Comparison of ENCODE assay signal across 15 cellular contexts in genomic region chr5:144697847-144698262, GRCh38.
A peak's percentile ranks its signal among the peaks of the same experiment; 100 is the strongest.
DNase-seq lines count a peak whose midpoint lies in the region; ATAC-seq and TF ChIP-seq lines count a peak whose summit lies in the region.
"Had no signal": no experiment of that assay in that cellular context is flagged by ENCODE, and none has a peak within 500 bp of the region (broad histone marks: within the 10 kb centered on the region; RNA-seq: fewer than 3 reads in every experiment).

No MANE protein-coding gene starts in this region.

- H3K27ac Mint-ChIP-seq in MCF 10A (ENCODE audit: low read depth, unreplicated experiment) (peak overlapping the region; percentile 73), WTC11 (no peak overlapping the region)
- H3K27ac Mint-ChIP-seq: activated CD4-positive, alpha-beta T cell treated with anti-CD3 and anti-CD28 coated beads, Interleukin-2, amount 10 ng/mL, durations not matched to agents 7 days and 5 days; B cell had no signal

- no peaks in the 10 kb centered on the region for H3K4me1 ChIP-seq in breast epithelium
- no peaks in the 10 kb centered on the region for H3K4me1 ChIP-seq in uterus
- H3K4me1 ChIP-seq: SJCRH30 had no signal

- H3K4me1 Mint-ChIP-seq in MCF 10A (ENCODE audit: insufficient read depth, unreplicated experiment) (peaks cover 19% of the 10 kb centered on the region), WTC11 (peaks cover 19% of the 10 kb centered on the region)
- H3K4me1 Mint-ChIP-seq: activated CD4-positive, alpha-beta T cell treated with anti-CD3 and anti-CD28 coated beads, Interleukin-2, amount 10 ng/mL, durations not matched to agents 7 days and 5 days; B cell had no signal

- H3K27me3 Mint-ChIP-seq in MCF 10A (ENCODE audit: insufficient read depth, unreplicated experiment), result no peaks in the 10 kb centered on the region
- peaks cover 8% of the 10 kb centered on the region for H3K27me3 Mint-ChIP-seq in WTC11 (ENCODE audit: low read depth)
- H3K27me3 Mint-ChIP-seq: activated CD4-positive, alpha-beta T cell treated with anti-CD3 and anti-CD28 coated beads, Interleukin-2, amount 10 ng/mL, durations not matched to agents 7 days and 5 days had no signal

- TF ChIP-seq CTCF in MCF 10A (IDR thresholded peaks at IDR 0.05; ENCODE audit: unreplicated experiment), result peak; percentile 18
- TF ChIP-seq CTCF in breast epithelium (IDR thresholded peaks at IDR 0.05), result no peak
- TF ChIP-seq CTCF in WTC11 (IDR thresholded peaks at IDR 0.05), result no peak
- TF ChIP-seq CTCF in uterus (IDR thresholded peaks at IDR 0.05), result no peak

- TF ChIP-seq POLR2A in breast epithelium (IDR thresholded peaks at IDR 0.05) (no peak), uterus (IDR thresholded peaks at IDR 0.05) (no peak)

- no TSS peak for BruUV-seq in MCF 10A (replicated peaks; lab: Mats Ljungman, UMichigan)

- H3K9me3 ChIP-seq in breast epithelium, result no peaks in the 10 kb centered on the region
- H3K9me3 ChIP-seq in uterus, result no peaks in the 10 kb centered on the region
- H3K9me3 ChIP-seq: SJCRH30 had no signal

- H3K27ac ChIP-seq in breast epithelium, result no peak overlapping the region
- H3K27ac ChIP-seq in uterus, result no peak overlapping the region
- H3K27ac ChIP-seq: SJCRH30 had no signal

- H3K9me3 Mint-ChIP-seq in MCF 10A (ENCODE audit: unreplicated experiment), result no peaks in the 10 kb centered on the region
- H3K9me3 Mint-ChIP-seq in WTC11, result 0 out of 2 replicates have a peak, but pooled peaks cover 6% of the 10 kb centered on the region
- H3K9me3 Mint-ChIP-seq: activated CD4-positive, alpha-beta T cell treated with anti-CD3 and anti-CD28 coated beads, Interleukin-2, amount 10 ng/mL, durations not matched to agents 7 days and 5 days had no signal

- POLR2A ChIA-PET in MCF 10A (lab: Yijun Ruan, JAX) (interaction anchor here (0.8 to 0.9 kb wide), 2 partner anchors 8 to 115 kb away, joined by 3 read pairs; no protein-coding TSS in a partner anchor), WTC11 (lab: Charles Lee) (no interaction called here)

- CTCF ChIA-PET in MCF 10A (lab: Yijun Ruan, JAX) (interaction anchor here (0.6 to 3.0 kb wide), 8 partner anchors 20 to 649 kb away, joined by 3 to 10 read pairs (median 4); no protein-coding TSS in a partner anchor), WTC11 (lab: Charles Lee) (interaction anchor here (0.6 to 2.0 kb wide), 4 partner anchors 68 to 540 kb away, joined by 3 to 6 read pairs (median 4); no protein-coding TSS in a partner anchor)

- H3K4me3 Mint-ChIP-seq in MCF 10A (ENCODE audit: unreplicated experiment) (no peak overlapping the region), WTC11 (no peak overlapping the region)
- H3K4me3 Mint-ChIP-seq: activated CD4-positive, alpha-beta T cell treated with anti-CD3 and anti-CD28 coated beads, Interleukin-2, amount 10 ng/mL, durations not matched to agents 7 days and 5 days; B cell had no signal

- intact Hi-C loops in MCF 10A (cut with micrococcal nuclease) (loop anchor here (1.0 to 2.0 kb wide), 3 partner anchors 114 to 493 kb away; no protein-coding TSS in a partner anchor), breast epithelium (cut with DNase I; ENCODE audit: low total_unique reads) (no loop called here), uterus (cut with DNase I; ENCODE audit: low total_unique reads) (no loop called here)

- H3K27me3 ChIP-seq in breast epithelium (no peaks in the 10 kb centered on the region), uterus (no peaks in the 10 kb centered on the region)
- H3K27me3 ChIP-seq: SJCRH30 had no signal

- H3K36me3 ChIP-seq in breast epithelium (no peaks in the 10 kb centered on the region), uterus (no peaks in the 10 kb centered on the region)
- H3K36me3 ChIP-seq: SJCRH30 had no signal

- ATAC-seq in WTC11, result peak; percentile 75; the same call in 1 of the 2 replicates
- ATAC-seq in HG02642 (IDR thresholded peaks at IDR 0.05; ENCODE audit: poor library complexity, unreplicated experiment), result no peak
- no peak for ATAC-seq in GM19351 (IDR thresholded peaks at IDR 0.05; ENCODE audit: unreplicated experiment)

- no peaks in the 10 kb centered on the region for H3K36me3 Mint-ChIP-seq in MCF 10A (ENCODE audit: insufficient read depth, unreplicated experiment)
- no peaks in the 10 kb centered on the region for H3K36me3 Mint-ChIP-seq in WTC11

- DNase-seq in MCF 10A (ENCODE audit: unreplicated experiment) (peak; percentile 88), breast epithelium (ENCODE audit: low spot score in 2 of 2) (no peak), WTC11 (ENCODE audit: low spot score) (no peak), glomerular visceral epithelial cell (ENCODE audit: extremely low spot score) (peak; percentile 70), uterus (no peak)
- no peak for DNase-seq in stimulated activated CD4-positive, alpha-beta T cell treated with anti-CD3 and anti-CD28 coated beads, Interleukin-4, amount 100 ng/mL, for 1 hour
- DNase-seq: activated CD4-positive, alpha-beta T cell treated with anti-CD3 and anti-CD28 coated beads, Interleukin-2, amount 10 ng/mL, durations not matched to agents 7 days and 5 days; activated naive CD4-positive, alpha-beta T cell treated with anti-CD3 and anti-CD28 coated beads, Interleukin-2, amount 50 U/mL, for 16 hours; effector memory CD4-positive, alpha-beta T cell; NCI-H2029; stimulated activated CD4-positive, alpha-beta T cell treated with anti-CD3 and anti-CD28 coated beads, Interleukin-2, amount 100 ng/mL, for 48 hours had no signal

- no peak overlapping the region for H3K4me3 ChIP-seq in breast epithelium
- H3K4me3 ChIP-seq in uterus, result no peak overlapping the region
- H3K4me3 ChIP-seq: SJCRH30 had no signal

TF ChIP-seq in WTC11, 78 proteins besides CTCF, POLR2A, EP300 and RAD21:
- no peak for TF ChIP-seq ARID4B (CRISPR knock-in tag; IDR thresholded peaks at IDR 0.05; ENCODE audit: borderline replicate concordance)

Comparison
In these comparisons a context has a peak if more than half of its experiments do, and no peak if none do; other contexts are left out.
1. DNase-seq: peak in MCF 10A (single experiment) and glomerular visceral epithelial cell (single experiment); none in breast epithelium (0 of 2), WTC11 (single experiment), stimulated activated CD4-positive, alpha-beta T cell treated with anti-CD3 and anti-CD28 coated beads, Interleukin-4, amount 100 ng/mL, for 1 hour (single experiment) and uterus (0 of 2).